ENCODE assay signal across 8 cellular contexts in genomic region chr16:72203401-72203800, GRCh38. TPM values are rescaled to one million over a fixed set of nuclear protein-coding genes. Genes with fewer than 3 reads are reported as not detected.
DNase-seq lines count a peak whose midpoint lies in the region; ATAC-seq lines count a peak whose summit lies in the region.

No MANE protein-coding gene starts in this region.

- ATAC-seq in HG03060 (IDR thresholded peaks at IDR 0.05; ENCODE audit: low read depth, unreplicated experiment), result peak; percentile 59
- ATAC-seq in stimulated activated naive B cell treated with anti-CD40 and anti-IgM and Interleukin-4, amounts not matched to agents 10 μg/mL and 1 μg/mL and 100 μg/mL, for 72 hours (replicated peaks), result peak; percentile 90 to 93

- peaks cover 18 to 21% of the 10 kb centered on the region in 2 donors for H3K4me1 Mint-ChIP-seq in stimulated activated naive B cell treated with anti-CD40 and anti-IgM and Interleukin-4, amounts not matched to agents 10 μg/mL and 1 μg/mL and 100 μg/mL, for 72 hours

- H3K4me3 Mint-ChIP-seq in stimulated activated naive B cell treated with anti-CD40 and anti-IgM and Interleukin-4, amounts not matched to agents 10 μg/mL and 1 μg/mL and 100 μg/mL, for 72 hours, result peak overlapping the region; percentile 66 to 70

- H3K27ac Mint-ChIP-seq in stimulated activated naive B cell treated with anti-CD40 and anti-IgM and Interleukin-4, amounts not matched to agents 10 μg/mL and 1 μg/mL and 100 μg/mL, for 72 hours, result peak overlapping the region; percentile 94

- no peaks in the 10 kb centered on the region for H3K36me3 Mint-ChIP-seq in stimulated activated naive B cell treated with anti-CD40 and anti-IgM and Interleukin-4, amounts not matched to agents 10 μg/mL and 1 μg/mL and 100 μg/mL, for 72 hours

- H3K9me3 Mint-ChIP-seq in stimulated activated naive B cell treated with anti-CD40 and anti-IgM and Interleukin-4, amounts not matched to agents 10 μg/mL and 1 μg/mL and 100 μg/mL, for 72 hours, result no peaks in the 10 kb centered on the region

- H3K27me3 Mint-ChIP-seq in stimulated activated naive B cell treated with anti-CD40 and anti-IgM and Interleukin-4, amounts not matched to agents 10 μg/mL and 1 μg/mL and 100 μg/mL, for 72 hours, result no peaks in the 10 kb centered on the region

- peak; percentile 20 for DNase-seq in stimulated activated CD4-positive, alpha-beta T cell treated with anti-CD3 and anti-CD28 coated beads, Interleukin-15, amount 100 ng/mL, for 24 hours
- DNase-seq in stimulated activated CD4-positive, alpha-beta T cell treated with anti-CD3 and anti-CD28 coated beads, Interleukin-12 subunit alpha, Interleukin-12 subunit beta, amount 100 ng/mL, for 4 hours, result no peak
- DNase-seq in SKM-1 (lab: John Stamatoyannopoulos, UW; ENCODE audit: unreplicated experiment), result peak; percentile 89
- DNase-seq in glomerular endothelial cell (ENCODE audit: extremely low read depth, low read depth, low spot score), result peak; percentile 44
- peak; percentile 35 for DNase-seq in stimulated activated naive B cell treated with anti-CD40 and anti-IgM and Interleukin-4, amounts not matched to agents 10 μg/mL and 1 μg/mL and 100 μg/mL, for 72 hours
- DNase-seq in HPDE6-E6E7 (ENCODE audit: extremely low spot score), result no peak
- DNase-seq in NCI-H524 (lab: John Stamatoyannopoulos, UW), result no peak

RNA-seq across cellular contexts. Expression of gene PMFBP1, which starts 31.4 kb away (rescaled TPM):
- total RNA-seq in glomerular endothelial cell, result 0.12 TPM in 1 of 2 replicates, not detected in the other

Comparison
In these comparisons a context has a peak if more than half of its experiments do, and no peak if none do; other contexts are left out.
1. DNase-seq: peak in stimulated activated CD4-positive, alpha-beta T cell treated with anti-CD3 and anti-CD28 coated beads, Interleukin-15, amount 100 ng/mL, for 24 hours (single experiment), SKM-1 (single experiment), glomerular endothelial cell (single experiment) and stimulated activated naive B cell treated with anti-CD40 and anti-IgM and Interleukin-4, amounts not matched to agents 10 μg/mL and 1 μg/mL and 100 μg/mL, for 72 hours (single experiment); none in stimulated activated CD4-positive, alpha-beta T cell treated with anti-CD3 and anti-CD28 coated beads, Interleukin-12 subunit alpha, Interleukin-12 subunit beta, amount 100 ng/mL, for 4 hours (single experiment), HPDE6-E6E7 (single experiment) and NCI-H524 (0 of 2).